Comparison of ENCODE assay signal across 23 cellular contexts in genomic region chr14:76696361-76696760, GRCh38.
"Had no signal": no experiment of that assay in that cellular context is flagged by ENCODE, and none has a peak within 500 bp of the region (broad histone marks: within the 10 kb centered on the region; RNA-seq: fewer than 3 reads in every experiment).

No MANE protein-coding gene starts in this region.

- H3K4me1 ChIP-seq: colonic mucosa, esophagus squamous epithelium, neural progenitor cell, spleen had no signal

- H3K4me3 ChIP-seq: colonic mucosa, esophagus squamous epithelium, lung, neural progenitor cell, psoas muscle, sigmoid colon, spleen, thoracic aorta, tibial nerve had no signal

- H2AFZ ChIP-seq: neural progenitor cell had no signal

- DNase-seq: colonic mucosa; effector CD8-positive, alpha-beta T cell; erythroblast; esophagus squamous epithelium; hypothalamus; immature natural killer cell; mesenchymal stem cell; midbrain; naive thymus-derived CD4-positive, alpha-beta T cell; psoas muscle; right cardiac atrium; sigmoid colon; spleen; stimulated activated CD4-positive, alpha-beta T cell treated with anti-CD3 and anti-CD28 coated beads, Interleukin-4, amount 100 ng/mL, for 4 hours; stimulated activated naive CD8-positive, alpha-beta T cell treated with anti-CD3 and anti-CD28 coated beads, Interleukin-15, Interleukin-2, amounts not matched to agents 100 U/mL and 50 U/mL, for 24 hours; substantia nigra had no signal

- H3K9ac ChIP-seq: neural progenitor cell had no signal

- H3K4me2 ChIP-seq: neural progenitor cell had no signal

- ATAC-seq: naive thymus-derived CD4-positive, alpha-beta T cell; psoas muscle; right cardiac atrium; stimulated activated naive CD8-positive, alpha-beta T cell treated with anti-CD3 and anti-CD28 coated beads, Interleukin-15, Interleukin-2, amounts not matched to agents 100 U/mL and 50 U/mL, for 24 hours had no signal

- H3K36me3 ChIP-seq: colonic mucosa, esophagus squamous epithelium, neural progenitor cell, sigmoid colon, spleen, thoracic aorta, tibial nerve had no signal

- H3K9me3 ChIP-seq: colonic mucosa, esophagus squamous epithelium, psoas muscle, sigmoid colon, spleen, thoracic aorta, tibial nerve had no signal

- H3K27me3 ChIP-seq: colonic mucosa, esophagus squamous epithelium, neural progenitor cell, sigmoid colon, spleen, tibial nerve had no signal

- FAIRE-seq: endometrium, frontal cortex, keratinocyte had no signal

- H3K27ac ChIP-seq: colonic mucosa, esophagus squamous epithelium, neural progenitor cell, psoas muscle, sigmoid colon, spleen, thoracic aorta, tibial nerve had no signal
